ENCODE assay signal across 14 cellular contexts in the genomic region with DNA sequence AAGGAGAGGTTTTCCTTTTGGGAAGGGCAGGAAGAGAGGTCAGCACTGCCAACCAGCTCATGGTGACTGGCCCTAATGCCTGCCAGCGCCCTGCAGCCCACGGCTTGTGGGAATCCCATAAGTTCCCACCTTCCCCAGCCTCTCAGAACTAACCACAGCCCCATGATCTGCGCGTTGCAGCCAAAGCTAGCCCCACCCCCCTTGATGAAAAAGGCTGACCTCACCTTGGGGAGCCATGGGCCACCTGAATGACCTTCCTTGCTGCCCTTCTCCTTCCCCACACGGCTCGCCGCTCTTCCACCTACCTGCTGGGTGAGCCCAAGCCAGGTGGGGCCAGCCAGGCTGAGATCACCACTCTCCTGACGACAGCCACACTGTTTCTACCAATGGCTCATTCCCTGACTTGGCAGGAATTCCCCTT. TPM values are rescaled to one million over a fixed set of nuclear protein-coding genes. Genes with fewer than 3 reads are reported as not detected.
DNase-seq lines count a peak whose midpoint lies in the region; ATAC-seq and TF ChIP-seq lines count a peak whose summit lies in the region.
"Had no signal": no experiment of that assay in that cellular context is flagged by ENCODE, and none has a peak within 500 bp of the region (broad histone marks: within the 10 kb centered on the region; RNA-seq: fewer than 3 reads in every experiment).

No MANE protein-coding gene starts in this region.

- H3K36me3 Mint-ChIP-seq in HFFc6 (ENCODE audit: low read depth), result no peaks in the 10 kb centered on the region
- no peaks in the 10 kb centered on the region for H3K36me3 Mint-ChIP-seq in T-helper 17 cell (ENCODE audit: low read depth)
- H3K36me3 Mint-ChIP-seq: activated naive CD8-positive, alpha-beta T cell; memory B cell had no signal

- ATAC-seq in T-helper 17 cell (no peak), GM18519 (IDR thresholded peaks at IDR 0.05; ENCODE audit: low FRiP score, unreplicated experiment) (no peak), GM21390 (IDR thresholded peaks at IDR 0.05; ENCODE audit: unreplicated experiment) (no peak)

- H3K9me3 ChIP-seq in T-helper 17 cell (ENCODE audit: control insufficient read depth, low read length, poor library complexity, severe bottlenecking), result no peaks in the 10 kb centered on the region

- TF ChIP-seq CTCF in HFFc6 (IDR thresholded peaks at IDR 0.05), result no peak
- TF ChIP-seq CTCF in fibroblast of the aortic adventitia (IDR thresholded peaks at IDR 0.05; ENCODE audit: insufficient read depth, low read length), result no peak

- H3K9me3 Mint-ChIP-seq in HFFc6, result no peaks in the 10 kb centered on the region
- H3K9me3 Mint-ChIP-seq: memory B cell had no signal

- H3K27ac Mint-ChIP-seq in HFFc6, result peak overlapping the region; percentile 26; the same call in 1 of the 2 replicates
- H3K27ac Mint-ChIP-seq in T-helper 17 cell, result no peak overlapping the region
- H3K27ac Mint-ChIP-seq: memory B cell, nephron progenitor cell had no signal

- peaks cover 51% of the 10 kb centered on the region for H3K4me1 Mint-ChIP-seq in HFFc6 (ENCODE audit: low read depth)
- H3K4me1 Mint-ChIP-seq in T-helper 17 cell, result peaks cover 7% of the 10 kb centered on the region

- peak; percentile 66 for DNase-seq in Caki2 (ENCODE audit: low read depth)
- DNase-seq in HFFc6, result no peak
- DNase-seq in RPMI7951 (ENCODE audit: low read depth), result peak; percentile 70
- peak; percentile 28 for DNase-seq in fibroblast of the aortic adventitia (ENCODE audit: low read depth)
- no peak for DNase-seq in T-helper 17 cell
- no peak for DNase-seq in dermis blood vessel endothelial cell
- DNase-seq: activated CD4-positive, alpha-beta T cell treated with anti-CD3 and anti-CD28 coated beads for 48 hours; central memory CD4-positive, alpha-beta T cell; NCI-H1105 treated with DMSO at 0.1 percent for 48 hours; nephron progenitor cell had no signal

- H3K4me3 ChIP-seq in fibroblast of the aortic adventitia (ENCODE audit: low read depth, low read length), result no peak overlapping the region

- H3K4me3 Mint-ChIP-seq in HFFc6 (no peak overlapping the region), T-helper 17 cell (no peak overlapping the region)
- H3K4me3 Mint-ChIP-seq: activated naive CD8-positive, alpha-beta T cell; memory B cell; nephron progenitor cell had no signal

- in situ Hi-C loops in Caki2 (cut with HindIII; ENCODE audit: low pct_unique_long_range_greater_than_20kb, low sequenced_read_pairs), result no loop called here

- no peaks in the 10 kb centered on the region for H3K27me3 Mint-ChIP-seq in HFFc6 (ENCODE audit: insufficient read depth)
- H3K27me3 Mint-ChIP-seq in T-helper 17 cell, result no peaks in the 10 kb centered on the region
- H3K27me3 Mint-ChIP-seq: activated naive CD8-positive, alpha-beta T cell; memory B cell had no signal

RNA-seq across cellular contexts. Expression of a gene that starts 3.9 kb away (rescaled TPM):
- 12.5 and 16.0 TPM in 2 replicates for total RNA-seq in Caki2 (2014; rRNA removed; shearing (Covaris generic); ENCODE audit: low replicate concordance)
- 10 to 100 TPM; 21.9 to 35.9 (median 31.4) TPM for total RNA-seq in HFFc6 (2021; fragmentation: NEBNext Ultra II Directional; extraction: Animal tissue kit (Norgen Biotek cat#: 25700))
- 10.5 and 10.6 TPM in 2 replicates for total RNA-seq in RPMI7951 (2014; rRNA removed; shearing (Covaris generic))
- total RNA-seq in fibroblast of the aortic adventitia (ENCODE audit: low replicate concordance) (9.6 and 16.6 TPM in 2 replicates), T-helper 17 cell (10 to 100 TPM; 28.4 to 34.6 TPM), dermis blood vessel endothelial cell (16.2 and 29.2 TPM in 2 replicates)

RNA-seq across cellular contexts. Expression of a gene that starts 51.5 kb away (rescaled TPM):
- 29.7 and 39.0 TPM in 2 replicates for total RNA-seq in Caki2 (2014; rRNA removed; shearing (Covaris generic); ENCODE audit: low replicate concordance)
- total RNA-seq in HFFc6 (2021; fragmentation: NEBNext Ultra II Directional; extraction: Animal tissue kit (Norgen Biotek cat#: 25700)), result 10 to 100 TPM; 31.9 to 39.5 (median 33.8) TPM
- total RNA-seq in RPMI7951 (2014; rRNA removed; shearing (Covaris generic)), result 12.8 and 17.3 TPM in 2 replicates
- total RNA-seq in fibroblast of the aortic adventitia (ENCODE audit: low replicate concordance), result 18.1 and 20.9 TPM in 2 replicates
- total RNA-seq in T-helper 17 cell, result 10 to 100 TPM; 14.7 to 14.8 TPM
- 14.0 and 26.6 TPM in 2 replicates for total RNA-seq in dermis blood vessel endothelial cell

RNA-seq across cellular contexts. Expression of a gene that starts 57.6 kb away (rescaled TPM):
- not detected in 2 replicates for total RNA-seq in Caki2 (2014; rRNA removed; shearing (Covaris generic); ENCODE audit: low replicate concordance)
- total RNA-seq in HFFc6 (2021; fragmentation: NEBNext Ultra II Directional; extraction: Animal tissue kit (Norgen Biotek cat#: 25700)), result under 1 TPM; 0.17 to 0.66 (median 0.44) TPM
- 1.6 and 2.0 TPM in 2 replicates for total RNA-seq in RPMI7951 (2014; rRNA removed; shearing (Covaris generic))
- 3.0 TPM in 1 of 2 replicates, not detected in the other for total RNA-seq in fibroblast of the aortic adventitia (ENCODE audit: low replicate concordance)
- total RNA-seq in T-helper 17 cell, result 1 to 10 TPM; 2.2 to 5.0 TPM
- 0.17 and 0.42 TPM in 2 replicates for total RNA-seq in dermis blood vessel endothelial cell

Comparison
In these comparisons a context has a peak if more than half of its experiments do, and no peak if none do; other contexts are left out.
1. DNase-seq: peak in Caki2 (single experiment), RPMI7951 (single experiment) and fibroblast of the aortic adventitia (single experiment); none in HFFc6 (single experiment), T-helper 17 cell (0 of 3) and dermis blood vessel endothelial cell (single experiment).